Comparison of ENCODE assay signal across 8 cellular contexts in genomic region chr22:37559901-37560681, GRCh38. TPM values are rescaled to one million over a fixed set of nuclear protein-coding genes. Genes with fewer than 3 reads are reported as not detected.
DNase-seq lines count a peak whose midpoint lies in the region; ATAC-seq, FAIRE-seq and TF ChIP-seq lines count a peak whose summit lies in the region.

CDC42EP1 (plus strand) TSS chr22:37560480; CDS start chr22:37566350, 5,870 bp downstream.

- TF ChIP-seq POLR2A in H54 (IDR thresholded peaks at IDR 0.05; ENCODE audit: low read depth, low read length): peak; percentile 74

- intact Hi-C loops in natural killer cell (cut with micrococcal nuclease): no loop called here

- H3K27ac Mint-ChIP-seq in WTC11 (no peak within 1 kb of the TSS), natural killer cell (no peak within 1 kb of the TSS)

- CTCF ChIA-PET in WTC11 (lab: Charles Lee): interaction anchor here (1.0 to 20.7 kb wide), 3 partner anchors 15 to 47 kb away, joined by 4 to 728 read pairs (median 146); no protein-coding TSS in a partner anchor

- TF ChIP-seq CTCF in WTC11 (IDR thresholded peaks at IDR 0.05) (no peak), foreskin keratinocyte (conservative IDR thresholded peaks at IDR 0.05) (no peak), natural killer cell (IDR thresholded peaks at IDR 0.05) (no peak)

- FAIRE-seq in H54 (lab: Jason Lieb, UNC): no peak

- DNase-seq in H54 (ENCODE audit: insufficient read length, low spot score): peak; percentile 37
- DNase-seq in WTC11 (ENCODE audit: low spot score): peak; percentile 55
- DNase-seq in foreskin keratinocyte: peak in 1 of 2 donors; percentile 34
- DNase-seq in natural killer cell: no peak
- no peak for DNase-seq in stimulated activated CD4-positive, alpha-beta T cell treated with anti-CD3 and anti-CD28 coated beads, Interleukin-2, amount 100 ng/mL, for 24 hours
- no peak for DNase-seq in RPMI8226

- peaks cover 59% of the 10 kb centered on the region for H3K4me1 Mint-ChIP-seq in WTC11
- H3K4me1 Mint-ChIP-seq in natural killer cell: peaks cover 8 to 18% of the 10 kb centered on the region in 2 donors

- no peaks in the 10 kb centered on the region for H3K9me3 Mint-ChIP-seq in WTC11
- no peaks in the 10 kb centered on the region for H3K9me3 Mint-ChIP-seq in natural killer cell

- POLR2A ChIA-PET in WTC11 (lab: Charles Lee): interaction anchor here (1.0 to 1.2 kb wide), 3 partner anchors 13 to 49 kb away, joined by 3 to 4 read pairs (median 4); partner anchors contain the start of gene GGA1

- H3K4me3 Mint-ChIP-seq in WTC11 (peak within 1 kb of the TSS; percentile 73), natural killer cell (peak within 1 kb of the TSS; percentile 80)

- H3K36me3 Mint-ChIP-seq in WTC11 (no peaks in the 10 kb centered on the region), natural killer cell (no peaks in the 10 kb centered on the region)

- peaks cover 30% of the 10 kb centered on the region for H3K4me1 ChIP-seq in foreskin keratinocyte

- peak; percentile 17 for ATAC-seq in WTC11
- ATAC-seq in foreskin keratinocyte: peak; percentile 10
- peak in 2 of 3 donors; percentile 22 to 41 for ATAC-seq in natural killer cell
- ATAC-seq in HG03135 (IDR thresholded peaks at IDR 0.05; ENCODE audit: unreplicated experiment): no peak
- no peak for ATAC-seq in HG02885 (IDR thresholded peaks at IDR 0.05; ENCODE audit: poor library complexity, unreplicated experiment)

- H3K27me3 Mint-ChIP-seq in WTC11 (ENCODE audit: low read depth): peaks cover 64% of the 10 kb centered on the region
- H3K27me3 Mint-ChIP-seq in natural killer cell (ENCODE audit: low read depth in 2 of 2): peaks cover 38 to 60% of the 10 kb centered on the region in 2 donors

- no peaks in the 10 kb centered on the region for H3K27me3 ChIP-seq in foreskin keratinocyte

- H3K27ac ChIP-seq in foreskin keratinocyte: peak within 1 kb of the TSS; percentile 90

TF ChIP-seq in WTC11, 78 proteins besides CTCF, POLR2A, EP300 and RAD21:
- TF ChIP-seq TP53 (CRISPR knock-in tag; IDR thresholded peaks at IDR 0.05) (no peak), HMGA2 (CRISPR knock-in tag; IDR thresholded peaks at IDR 0.05) (no peak), MYBL2 (CRISPR knock-in tag; IDR thresholded peaks at IDR 0.05) (no peak), STAT6 (CRISPR knock-in tag; conservative IDR thresholded peaks at IDR 0.05; ENCODE audit: low read depth) (no peak), TCF7 (CRISPR knock-in tag; IDR thresholded peaks at IDR 0.05; ENCODE audit: low read depth) (no peak), NR3C1 (CRISPR knock-in tag; conservative IDR thresholded peaks at IDR 0.05; ENCODE audit: low read depth) (no peak), CBFB (CRISPR knock-in tag; IDR thresholded peaks at IDR 0.05; ENCODE audit: low read depth) (no peak), GABPB1 (CRISPR knock-in tag; IDR thresholded peaks at IDR 0.05) (0 out of 2 replicates have a peak, but pooled peaks have one; percentile 16), ZMAT4 (CRISPR knock-in tag; IDR thresholded peaks at IDR 0.05) (no peak), ZNF423 (CRISPR knock-in tag; IDR thresholded peaks at IDR 0.05) (peak; percentile 67), CREB1 (CRISPR knock-in tag; IDR thresholded peaks at IDR 0.05) (no peak)

RNA-seq across cellular contexts. Expression of gene CDC42EP1, which starts in this region (rescaled TPM):
- 9.6 to 12.7 TPM (median 10.4 TPM) in 3 replicates for total RNA-seq in WTC11 (2021)
- total RNA-seq in foreskin keratinocyte: 48.7 and 56.7 TPM in 2 replicates
- polyA plus RNA-seq in foreskin keratinocyte: 72.7 and 84.9 TPM in 2 replicates
- total RNA-seq in natural killer cell: under 1 TPM in 2 of 3 donors, not detected in 1; 0.27 to 0.78 TPM

Comparison
In these comparisons a context has a peak if more than half of its experiments do, and no peak if none do; other contexts are left out.
1. Peak in ATAC-seq in natural killer cell; RNA of the gene not detected or under 1 TPM.
2. DNase-seq: peak in H54 (single experiment) and WTC11 (single experiment); none in natural killer cell (single experiment), stimulated activated CD4-positive, alpha-beta T cell treated with anti-CD3 and anti-CD28 coated beads, Interleukin-2, amount 100 ng/mL, for 24 hours (0 of 2) and RPMI8226 (single experiment).
3. ATAC-seq: peak in WTC11 (single experiment) and foreskin keratinocyte (single experiment); none in HG03135 (single experiment) and HG02885 (single experiment).